ENCODE assay signal across 8 cellular contexts in genomic region chr2:127700527-127701192, GRCh38. TPM values are rescaled to one million over a fixed set of nuclear protein-coding genes. Genes with fewer than 3 reads are reported as not detected.
A peak's percentile ranks its signal among the peaks of the same experiment; 100 is the strongest.
DNase-seq lines count a peak whose midpoint lies in the region; ATAC-seq and TF ChIP-seq lines count a peak whose summit lies in the region.

No MANE protein-coding gene starts in this region.

- H3K27ac Mint-ChIP-seq in stimulated activated memory B cell treated with anti-CD40 and anti-IgM and Interleukin-4, amounts not matched to agents 10 μg/mL and 1 μg/mL and 100 μg/mL, for 72 hours: peak overlapping the region; percentile 99

- ATAC-seq in GM18873 (IDR thresholded peaks at IDR 0.05; ENCODE audit: low FRiP score, unreplicated experiment) (peak; percentile 70), HG03060 (IDR thresholded peaks at IDR 0.05; ENCODE audit: low read depth, unreplicated experiment) (peak; percentile 68), left colon (peak; percentile 69)
- peak; percentile 82 for ATAC-seq in stimulated activated memory B cell treated with anti-CD40 and anti-IgM and Interleukin-4, amounts not matched to agents 10 μg/mL and 1 μg/mL and 100 μg/mL, for 72 hours

- peaks cover 13% of the 10 kb centered on the region for H3K4me1 ChIP-seq in OCI-LY3 (ENCODE audit: low read length)
- no peaks in the 10 kb centered on the region for H3K4me1 ChIP-seq in breast epithelium

- H3K4me3 Mint-ChIP-seq in stimulated activated memory B cell treated with anti-CD40 and anti-IgM and Interleukin-4, amounts not matched to agents 10 μg/mL and 1 μg/mL and 100 μg/mL, for 72 hours: peak overlapping the region; percentile 87

- no peaks in the 10 kb centered on the region for H3K27me3 Mint-ChIP-seq in stimulated activated memory B cell treated with anti-CD40 and anti-IgM and Interleukin-4, amounts not matched to agents 10 μg/mL and 1 μg/mL and 100 μg/mL, for 72 hours

- H2AFZ ChIP-seq in OCI-LY3 (ENCODE audit: low read depth, low read length): peak overlapping the region; percentile 78

- peak; percentile 71 to 84 for DNase-seq in breast epithelium (ENCODE audit: low spot score in 2 of 2)
- peak; percentile 88 to 94 for DNase-seq in left colon
- no peak for DNase-seq in HCEC 1CT

- peak overlapping the region; percentile 99 for H3K4me2 ChIP-seq in OCI-LY3 (ENCODE audit: low read length)

- H3K27ac ChIP-seq in C4-2B (peak overlapping the region; percentile 97), OCI-LY3 (ENCODE audit: low read length) (peak overlapping the region; percentile 87), breast epithelium (peak overlapping the region; percentile 94 to 99)

- H3K36me3 ChIP-seq in OCI-LY3 (replicated peaks; ENCODE audit: low read depth, low read length) (peaks cover 30% of the 10 kb centered on the region), breast epithelium (no peaks in the 10 kb centered on the region)

- no peak for TF ChIP-seq POLR2A in breast epithelium (IDR thresholded peaks at IDR 0.05)

- peaks cover 20% of the 10 kb centered on the region for H3K79me2 ChIP-seq in OCI-LY3 (ENCODE audit: low read length)

- 0 out of 2 replicates have a peak, but pooled peaks cover 3% of the 10 kb centered on the region for H4K20me1 ChIP-seq in OCI-LY3 (ENCODE audit: insufficient read depth, low read length)

- H3K4me3 ChIP-seq in OCI-LY3 (ENCODE audit: low read length) (peak overlapping the region; percentile 95), breast epithelium (peak overlapping the region; percentile 63 to 96 (median 79))

- H3K9ac ChIP-seq in OCI-LY3 (ENCODE audit: low read length): peak overlapping the region; percentile 95

- H3K27me3 ChIP-seq in OCI-LY3 (ENCODE audit: low read depth, low read length): no peaks in the 10 kb centered on the region
- H3K27me3 ChIP-seq in breast epithelium: no peaks in the 10 kb centered on the region

- no peaks in the 10 kb centered on the region for H3K9me3 Mint-ChIP-seq in stimulated activated memory B cell treated with anti-CD40 and anti-IgM and Interleukin-4, amounts not matched to agents 10 μg/mL and 1 μg/mL and 100 μg/mL, for 72 hours

- no peaks in the 10 kb centered on the region for H3K9me3 ChIP-seq in OCI-LY3 (ENCODE audit: insufficient read depth, low read length)
- no peaks in the 10 kb centered on the region for H3K9me3 ChIP-seq in breast epithelium

- peak; percentile 33 for TF ChIP-seq CTCF in C4-2B (conservative IDR thresholded peaks at IDR 0.05)
- peak; percentile 36; the same call in 1 of the 2 replicates for TF ChIP-seq CTCF in OCI-LY3 (IDR thresholded peaks at IDR 0.05; ENCODE audit: low read depth, low read length)
- TF ChIP-seq CTCF in breast epithelium (IDR thresholded peaks at IDR 0.05): no peak

- H3K4me1 Mint-ChIP-seq in stimulated activated memory B cell treated with anti-CD40 and anti-IgM and Interleukin-4, amounts not matched to agents 10 μg/mL and 1 μg/mL and 100 μg/mL, for 72 hours: peaks cover 37% of the 10 kb centered on the region

- H3K36me3 Mint-ChIP-seq in stimulated activated memory B cell treated with anti-CD40 and anti-IgM and Interleukin-4, amounts not matched to agents 10 μg/mL and 1 μg/mL and 100 μg/mL, for 72 hours: peaks cover 20% of the 10 kb centered on the region

- intact Hi-C loops in breast epithelium (cut with DNase I; ENCODE audit: low total_unique reads): no loop called here
- intact Hi-C loops in left colon (cut with DNase I, micrococcal nuclease): no loop called here

RNA-seq across cellular contexts. Expression of gene SFT2D3, which starts 0.6 kb away (rescaled TPM):
- total RNA-seq in breast epithelium: 10 to 100 TPM in 2 of 3 donors, 1 to 10 TPM in 1; 9.8 to 12.3 (median 10.9) TPM
- total RNA-seq in left colon: 1 to 10 TPM; 8.5 to 9.0 TPM

RNA-seq across cellular contexts. Expression of gene LIMS2, which starts 25.3 kb away (rescaled TPM):
- 10 to 100 TPM in 2 of 3 donors, 1 to 10 TPM in 1; 9.5 to 27.9 (median 19.4) TPM for total RNA-seq in breast epithelium
- 10 to 100 TPM in 1 of 2 donors, 1 to 10 TPM in 1; 9.2 to 50.2 TPM for total RNA-seq in left colon

RNA-seq across cellular contexts. Expression of gene GPR17, which starts 54.7 kb away (rescaled TPM):
- total RNA-seq in breast epithelium (not detected), left colon (under 1 TPM in 1 of 2 donors, not detected in 1; 0.31 TPM)

Comparison
In these comparisons a context has a peak if more than half of its experiments do, and no peak if none do; other contexts are left out.
1. CTCF ChIP-seq: peak in C4-2B (single experiment) and OCI-LY3 (single experiment); none in breast epithelium (0 of 3).
2. Peak in every context shown above with its lines, with median percentiles within 50 percentile points of each other: H3K27ac ChIP-seq and ATAC-seq.